In the genomic region with DNA sequence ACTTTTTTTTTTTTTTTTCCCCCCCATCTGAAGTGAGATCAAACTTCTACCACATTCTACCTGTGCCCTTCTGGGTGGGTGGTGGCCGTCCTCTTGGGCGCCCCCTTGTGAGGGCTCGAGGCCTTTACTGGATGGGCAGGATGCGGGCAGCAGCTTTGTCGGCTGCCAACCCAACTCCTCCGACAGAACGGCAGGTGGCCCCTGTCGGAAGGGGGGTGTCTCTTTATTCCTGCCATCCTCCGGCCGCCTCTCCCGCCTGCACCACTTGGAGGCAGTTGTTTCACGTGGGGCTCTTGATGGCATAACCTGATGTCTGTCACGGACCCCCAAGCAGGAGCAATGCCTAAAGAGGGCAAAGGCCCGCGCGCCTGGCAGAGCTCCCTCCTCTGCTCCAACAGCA, we compare ENCODE assay signal across 8 cellular contexts. TPM values are rescaled to one million over a fixed set of nuclear protein-coding genes. Genes with fewer than 3 reads are reported as not detected.
A peak's percentile ranks its signal among the peaks of the same experiment; 100 is the strongest.
DNase-seq lines count a peak whose midpoint lies in the region; ATAC-seq and TF ChIP-seq lines count a peak whose summit lies in the region.

No MANE protein-coding gene starts in this region.

- TF ChIP-seq CTCF in cardiac muscle cell (IDR thresholded peaks at IDR 0.05; ENCODE audit: low read depth, low read length), result peak; percentile 37
- TF ChIP-seq CTCF in liver (IDR thresholded peaks at IDR 0.05; ENCODE audit: low read depth, low read length, missing input control), result peak; percentile 13
- peak in 4 of 6 experiments; percentile 20 to 32 (median 24) for TF ChIP-seq CTCF in upper lobe of left lung (IDR thresholded peaks at IDR 0.05)

- DNase-seq in cardiac muscle cell (ENCODE audit: low read depth in 1 of 2, low spot score in 1 of 2) (peak in 1 of 2 donors; percentile 46), Right ventricle myocardium superior (no peak), upper lobe of left lung (no peak)
- peak; percentile 78 for DNase-seq in activated naive CD8-positive, alpha-beta T cell treated with anti-CD3 and anti-CD28 coated beads, Interleukin-2, amount 10 ng/mL, durations not matched to agents 7 days and 5 days

- H3K36me3 ChIP-seq in cardiac muscle cell (no peaks in the 10 kb centered on the region), liver (ENCODE audit: control insufficient read depth in 4 of 4, insufficient read depth in 3 of 4, low read depth in 1 of 4, low read length in 3 of 4) (peaks cover 0 to 3% (median 0%) of the 10 kb centered on the region in 4 donors), upper lobe of left lung (peaks cover 0 to 12% (median 0%) of the 10 kb centered on the region in 4 donors)

- ATAC-seq in Right ventricle myocardium superior (ENCODE audit: poor library complexity), result no peak
- ATAC-seq in SK-N-SH treated with all-trans-retinoic acid at 6 μM for 48 hours, result peak; percentile 78
- peak; percentile 58 for ATAC-seq in activated naive CD8-positive, alpha-beta T cell treated with anti-CD3 and anti-CD28 coated beads, Interleukin-2, amount 10 ng/mL, durations not matched to agents 7 days and 5 days (ENCODE audit: low read depth)
- no peak for ATAC-seq in upper lobe of left lung (ENCODE audit: low FRiP score in 2 of 2)
- no peak for ATAC-seq in esophagus mucosa
- no peak for ATAC-seq in HG03565 (IDR thresholded peaks at IDR 0.05; ENCODE audit: unreplicated experiment)

- peaks cover 49% of the 10 kb centered on the region for H3K4me1 ChIP-seq in cardiac muscle cell (ENCODE audit: low read depth)
- H3K4me1 ChIP-seq in liver (ENCODE audit: control insufficient read depth in 4 of 4, insufficient read depth in 4 of 4, low read length in 3 of 4), result no peaks in the 10 kb centered on the region
- H3K4me1 ChIP-seq in upper lobe of left lung, result peaks cover 14 to 26% (median 18%) of the 10 kb centered on the region in 4 donors

- POLR2A ChIA-PET in activated naive CD8-positive, alpha-beta T cell treated with anti-CD3 and anti-CD28 coated beads, Interleukin-2, amount 10 ng/mL, durations not matched to agents 7 days and 5 days (lab: Charles Lee), result interaction anchor here (0.7 to 1.4 kb wide), 2 partner anchors 9 to 48 kb away, joined by 5 to 6 read pairs; no protein-coding TSS in a partner anchor

- H3K27ac ChIP-seq in cardiac muscle cell (no peak overlapping the region), liver (ENCODE audit: low read depth in 1 of 2, low read length in 2 of 2) (no peak overlapping the region), upper lobe of left lung (no peak overlapping the region)

- peaks cover 31% of the 10 kb centered on the region for H3K27me3 Mint-ChIP-seq in activated naive CD8-positive, alpha-beta T cell treated with anti-CD3 and anti-CD28 coated beads, Interleukin-2, amount 10 ng/mL, durations not matched to agents 7 days and 5 days

- H3K27ac Mint-ChIP-seq in activated naive CD8-positive, alpha-beta T cell treated with anti-CD3 and anti-CD28 coated beads, Interleukin-2, amount 10 ng/mL, durations not matched to agents 7 days and 5 days, result no peak overlapping the region

- intact Hi-C loops in Right ventricle myocardium superior (cut with DNase I), result no loop called here

- H3K27me3 ChIP-seq in cardiac muscle cell (no peaks in the 10 kb centered on the region), liver (ENCODE audit: control insufficient read depth in 4 of 4, insufficient read depth in 4 of 4, low read length in 3 of 4) (no peaks in the 10 kb centered on the region), upper lobe of left lung (no peaks in the 10 kb centered on the region)

- H3K36me3 Mint-ChIP-seq in activated naive CD8-positive, alpha-beta T cell treated with anti-CD3 and anti-CD28 coated beads, Interleukin-2, amount 10 ng/mL, durations not matched to agents 7 days and 5 days, result no peaks in the 10 kb centered on the region

- H3K4me3 ChIP-seq in cardiac muscle cell (no peak overlapping the region), liver (ENCODE audit: low read depth in 1 of 3, low read length in 3 of 3) (no peak overlapping the region), upper lobe of left lung (no peak overlapping the region)

- TF ChIP-seq POLR2A in upper lobe of left lung (IDR thresholded peaks at IDR 0.05), result no peak

- no peak overlapping the region for H3K4me3 Mint-ChIP-seq in activated naive CD8-positive, alpha-beta T cell treated with anti-CD3 and anti-CD28 coated beads, Interleukin-2, amount 10 ng/mL, durations not matched to agents 7 days and 5 days

- peak; percentile 5 to 46 for TF ChIP-seq RAD21 in liver (IDR thresholded peaks at IDR 0.05)

- peaks cover 40% of the 10 kb centered on the region for H3K4me1 Mint-ChIP-seq in activated naive CD8-positive, alpha-beta T cell treated with anti-CD3 and anti-CD28 coated beads, Interleukin-2, amount 10 ng/mL, durations not matched to agents 7 days and 5 days

- no peak overlapping the region for H3K9ac ChIP-seq in liver (ENCODE audit: low read depth in 1 of 2, low read length in 2 of 2)

- no peak for TF ChIP-seq EP300 in upper lobe of left lung (IDR thresholded peaks at IDR 0.05)

- H3K9me3 Mint-ChIP-seq in activated naive CD8-positive, alpha-beta T cell treated with anti-CD3 and anti-CD28 coated beads, Interleukin-2, amount 10 ng/mL, durations not matched to agents 7 days and 5 days, result no peaks in the 10 kb centered on the region

- H3K9me3 ChIP-seq in cardiac muscle cell (ENCODE audit: low read depth), result no peaks in the 10 kb centered on the region
- H3K9me3 ChIP-seq in liver (ENCODE audit: control insufficient read depth in 4 of 4, low read length in 3 of 4), result no peaks in the 10 kb centered on the region
- H3K9me3 ChIP-seq in upper lobe of left lung, result no peaks in the 10 kb centered on the region

- WGBS in liver, result 87% methylated on average over 16 of the region's 16 CpGs
- 67 to 78% methylated on average over 15 to 16 of the region's 16 CpGs for WGBS in upper lobe of left lung, 2 donors

TF ChIP-seq in SK-N-SH treated with all-trans-retinoic acid at 6 μM for 48 hours, 23 proteins besides CTCF, POLR2A, EP300 and RAD21 (continues in another document):
- TF ChIP-seq GLIS3 (CRISPR knock-in tag; IDR thresholded peaks at IDR 0.05), result no peak
- TF ChIP-seq ZNF565 (CRISPR knock-in tag; conservative IDR thresholded peaks at IDR 0.05; ENCODE audit: low read depth), result no peak
- TF ChIP-seq, protein P1, sequence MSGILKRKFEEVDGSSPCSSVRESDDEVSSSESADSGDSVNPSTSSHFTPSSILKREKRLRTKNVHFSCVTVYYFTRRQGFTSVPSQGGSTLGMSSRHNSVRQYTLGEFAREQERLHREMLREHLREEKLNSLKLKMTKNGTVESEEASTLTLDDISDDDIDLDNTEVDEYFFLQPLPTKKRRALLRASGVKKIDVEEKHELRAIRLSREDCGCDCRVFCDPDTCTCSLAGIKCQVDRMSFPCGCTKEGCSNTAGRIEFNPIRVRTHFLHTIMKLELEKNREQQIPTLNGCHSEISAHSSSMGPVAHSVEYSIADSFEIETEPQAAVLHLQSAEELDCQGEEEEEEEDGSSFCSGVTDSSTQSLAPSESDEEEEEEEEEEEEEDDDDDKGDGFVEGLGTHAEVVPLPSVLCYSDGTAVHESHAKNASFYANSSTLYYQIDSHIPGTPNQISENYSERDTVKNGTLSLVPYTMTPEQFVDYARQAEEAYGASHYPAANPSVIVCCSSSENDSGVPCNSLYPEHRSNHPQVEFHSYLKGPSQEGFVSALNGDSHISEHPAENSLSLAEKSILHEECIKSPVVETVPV (CRISPR knock-in tag; IDR thresholded peaks at IDR 0.05), result no peak
- no peak for TF ChIP-seq ZC3H10 (CRISPR knock-in tag; IDR thresholded peaks at IDR 0.05)
- TF ChIP-seq ZNF8 (CRISPR knock-in tag; IDR thresholded peaks at IDR 0.05), result no peak
- no peak for TF ChIP-seq RARB (CRISPR knock-in tag; IDR thresholded peaks at IDR 0.05)
- TF ChIP-seq BACH2 (CRISPR knock-in tag; IDR thresholded peaks at IDR 0.05; ENCODE audit: borderline replicate concordance), result no peak
- no peak for TF ChIP-seq ESRRG (CRISPR knock-in tag; IDR thresholded peaks at IDR 0.05)
- TF ChIP-seq SNAI2 (CRISPR knock-in tag; IDR thresholded peaks at IDR 0.05), result no peak
- TF ChIP-seq OSR1 (CRISPR knock-in tag; IDR thresholded peaks at IDR 0.05), result no peak
- TF ChIP-seq TOX (CRISPR knock-in tag; IDR thresholded peaks at IDR 0.05; ENCODE audit: borderline replicate concordance), result no peak

TF ChIP-seq in liver, 16 proteins besides CTCF, POLR2A, EP300 and RAD21 (continues in another document):
- TF ChIP-seq YY1 (IDR thresholded peaks at IDR 0.05) (no peak), HNF4A (conservative IDR thresholded peaks at IDR 0.05) (no peak), GABPA (IDR thresholded peaks at IDR 0.05 in 1 of 2, conservative IDR thresholded peaks at IDR 0.05 in 1 of 2) (no peak), MAX (IDR thresholded peaks at IDR 0.05) (no peak), FOXA2 (IDR thresholded peaks at IDR 0.05) (no peak), SP1 (IDR thresholded peaks at IDR 0.05) (no peak), TAF1 (conservative IDR thresholded peaks at IDR 0.05) (no peak), NR2F2 (IDR thresholded peaks at IDR 0.05) (no peak), ATF3 (IDR thresholded peaks at IDR 0.05) (no peak), HNF4G (IDR thresholded peaks at IDR 0.05) (no peak), EGR1 (IDR thresholded peaks at IDR 0.05; ENCODE audit: low read depth in 2 of 2) (no peak), RXRA (IDR thresholded peaks at IDR 0.05) (no peak), FOXA1 (IDR thresholded peaks at IDR 0.05) (no peak)

RNA-seq across cellular contexts. Expression of gene AMZ1, which starts 31.0 kb away (rescaled TPM):
- 0.80 and 1.1 TPM in 2 replicates for total RNA-seq in cardiac muscle cell
- 1.6 and 1.7 TPM in 2 replicates for polyA plus RNA-seq in cardiac muscle cell
- 0.08 TPM for total RNA-seq in Right ventricle myocardium superior
- total RNA-seq in activated naive CD8-positive, alpha-beta T cell treated with anti-CD3 and anti-CD28 coated beads, Interleukin-2, amount 10 ng/mL, durations not matched to agents 7 days and 5 days, result under 1 TPM; 0.17 TPM
- total RNA-seq in liver, result 1 to 10 TPM in 1 of 2 donors, not detected in 1; 1.3 TPM
- polyA plus RNA-seq in liver, result 1 to 10 TPM in 1 of 2 donors, under 1 TPM in 1; 0.10 to 1.1 TPM
- 10 to 100 TPM in 1 of 6 donors, 1 to 10 TPM in 3, under 1 TPM in 2; 0.30 to 16.6 (median 5.3) TPM for total RNA-seq in upper lobe of left lung
- 0.12 TPM for total RNA-seq in esophagus mucosa

Comparison
In these comparisons a context has a peak if more than half of its experiments do, and no peak if none do; other contexts are left out.
1. ATAC-seq: peak in SK-N-SH treated with all-trans-retinoic acid at 6 μM for 48 hours (single experiment) and activated naive CD8-positive, alpha-beta T cell treated with anti-CD3 and anti-CD28 coated beads, Interleukin-2, amount 10 ng/mL, durations not matched to agents 7 days and 5 days (single experiment); none in Right ventricle myocardium superior (single experiment), upper lobe of left lung (0 of 2), esophagus mucosa (single experiment) and HG03565 (single experiment).
2. Peak in every context shown above with its lines, with median percentiles within 50 percentile points of each other: CTCF ChIP-seq.